Comparison of ENCODE assay signal across 8 cellular contexts in genomic region chr3:18559323-18559972, GRCh38.
DNase-seq lines count a peak whose midpoint lies in the region; ATAC-seq lines count a peak whose summit lies in the region.

No MANE protein-coding gene starts in this region.

- H3K4me3 Mint-ChIP-seq in CD8-positive, alpha-beta memory T cell = peak overlapping the region in 5 of 7 donors; percentile 25 to 59 (median 51)
- H3K4me3 Mint-ChIP-seq in activated naive CD8-positive, alpha-beta T cell treated with anti-CD3 and anti-CD28 coated beads, Interleukin-2, amount 10 ng/mL, durations not matched to agents 7 days and 5 days = peak overlapping the region; percentile 46

- H3K27me3 Mint-ChIP-seq in CD8-positive, alpha-beta memory T cell = no peaks in the 10 kb centered on the region
- no peaks in the 10 kb centered on the region for H3K27me3 Mint-ChIP-seq in activated naive CD8-positive, alpha-beta T cell treated with anti-CD3 and anti-CD28 coated beads, Interleukin-2, amount 10 ng/mL, durations not matched to agents 7 days and 5 days

- CTCF ChIA-PET in CD8-positive, alpha-beta memory T cell (lab: Charles Lee) = interaction anchor here (0.7 to 3.3 kb wide), 22 partner anchors 11 to 220 kb away, joined by 3 to 66 read pairs (median 4); no protein-coding TSS in a partner anchor

- no peak overlapping the region for H3K27ac ChIP-seq in CD8-positive, alpha-beta memory T cell (ENCODE audit: low read depth, low read length)

- H3K9me3 Mint-ChIP-seq in CD8-positive, alpha-beta memory T cell = peaks cover 0 to 2% (median 0%) of the 10 kb centered on the region in 5 donors
- peaks cover 7% of the 10 kb centered on the region for H3K9me3 Mint-ChIP-seq in activated naive CD8-positive, alpha-beta T cell treated with anti-CD3 and anti-CD28 coated beads, Interleukin-2, amount 10 ng/mL, durations not matched to agents 7 days and 5 days

- no peaks in the 10 kb centered on the region for H3K9me3 ChIP-seq in CD8-positive, alpha-beta memory T cell (ENCODE audit: low read length)

- peaks cover 30 to 61% (median 47%) of the 10 kb centered on the region in 3 donors for H3K4me1 Mint-ChIP-seq in CD8-positive, alpha-beta memory T cell
- peaks cover 37% of the 10 kb centered on the region for H3K4me1 Mint-ChIP-seq in activated naive CD8-positive, alpha-beta T cell treated with anti-CD3 and anti-CD28 coated beads, Interleukin-2, amount 10 ng/mL, durations not matched to agents 7 days and 5 days

- H3K27ac Mint-ChIP-seq in CD8-positive, alpha-beta memory T cell = peak overlapping the region in 6 of 8 donors; percentile 22 to 88 (median 78)
- peak overlapping the region; percentile 77 for H3K27ac Mint-ChIP-seq in activated naive CD8-positive, alpha-beta T cell treated with anti-CD3 and anti-CD28 coated beads, Interleukin-2, amount 10 ng/mL, durations not matched to agents 7 days and 5 days

- no peaks in the 10 kb centered on the region for H3K36me3 ChIP-seq in CD8-positive, alpha-beta memory T cell (ENCODE audit: insufficient read depth, low read length)

- POLR2A ChIA-PET in CD8-positive, alpha-beta memory T cell (lab: Charles Lee) = no interaction called here
- POLR2A ChIA-PET in activated naive CD8-positive, alpha-beta T cell treated with anti-CD3 and anti-CD28 coated beads, Interleukin-2, amount 10 ng/mL, durations not matched to agents 7 days and 5 days (lab: Charles Lee) = interaction anchor here (0.6 to 2.3 kb wide), 10 partner anchors 99 to 199 kb away, joined by 3 to 12 read pairs (median 4); no protein-coding TSS in a partner anchor

- no peaks in the 10 kb centered on the region for H3K27me3 ChIP-seq in CD8-positive, alpha-beta memory T cell (ENCODE audit: insufficient read depth, low read length, poor library complexity, severe bottlenecking)

- H3K4me3 ChIP-seq in CD8-positive, alpha-beta memory T cell (ENCODE audit: low read length) = peak overlapping the region; percentile 20

- peaks cover 0 to 3% (median 2%) of the 10 kb centered on the region in 3 donors for H3K36me3 Mint-ChIP-seq in CD8-positive, alpha-beta memory T cell
- peaks cover 18% of the 10 kb centered on the region for H3K36me3 Mint-ChIP-seq in activated naive CD8-positive, alpha-beta T cell treated with anti-CD3 and anti-CD28 coated beads, Interleukin-2, amount 10 ng/mL, durations not matched to agents 7 days and 5 days

- peaks cover 34% of the 10 kb centered on the region for H3K4me1 ChIP-seq in CD8-positive, alpha-beta memory T cell (ENCODE audit: insufficient read depth, low read length)

- DNase-seq in CD8-positive, alpha-beta memory T cell = peak; percentile 7 to 48 (median 28)
- DNase-seq in HuH-7 (ENCODE audit: low spot score) (peak; percentile 42), RPMI7951 (ENCODE audit: low read depth) (peak; percentile 14), iPS-NIHi11 (ENCODE audit: low spot score) (peak; percentile 68), DMS79 treated with DMSO at 0.1 percent for 48 hours (lab: John Stamatoyannopoulos, UW) (no peak)
- DNase-seq in activated naive CD8-positive, alpha-beta T cell treated with anti-CD3 and anti-CD28 coated beads, Interleukin-2, amount 10 ng/mL, durations not matched to agents 7 days and 5 days = no peak
- DNase-seq in stimulated activated CD4-positive, alpha-beta T cell treated with anti-CD3 and anti-CD28 coated beads, Interleukin-2, amount 100 ng/mL, for 24 hours = peak; percentile 20 to 27

- peak; percentile 67 for ATAC-seq in GM19397 (IDR thresholded peaks at IDR 0.05; ENCODE audit: unreplicated experiment)
- ATAC-seq in activated naive CD8-positive, alpha-beta T cell treated with anti-CD3 and anti-CD28 coated beads, Interleukin-2, amount 10 ng/mL, durations not matched to agents 7 days and 5 days (ENCODE audit: low read depth) = peak; percentile 45

Comparison
In these comparisons a context has a peak if more than half of its experiments do, and no peak if none do; other contexts are left out.
1. DNase-seq: peak in CD8-positive, alpha-beta memory T cell (5 of 5), HuH-7 (single experiment), RPMI7951 (single experiment), iPS-NIHi11 (single experiment) and stimulated activated CD4-positive, alpha-beta T cell treated with anti-CD3 and anti-CD28 coated beads, Interleukin-2, amount 100 ng/mL, for 24 hours (2 of 2); none in activated naive CD8-positive, alpha-beta T cell treated with anti-CD3 and anti-CD28 coated beads, Interleukin-2, amount 10 ng/mL, durations not matched to agents 7 days and 5 days (single experiment) and DMS79 treated with DMSO at 0.1 percent for 48 hours (single experiment).